11 cellular contexts compared by ENCODE assay signal in genomic region chr19:18289471-18290066, GRCh38. TPM values are rescaled to one million over a fixed set of nuclear protein-coding genes. Genes with fewer than 3 reads are reported as not detected.
DNase-seq lines count a peak whose midpoint lies in the region; ATAC-seq and TF ChIP-seq lines count a peak whose summit lies in the region.
"Had no signal": no experiment of that assay in that cellular context is flagged by ENCODE, and none has a peak within 500 bp of the region (broad histone marks: within the 10 kb centered on the region; RNA-seq: fewer than 3 reads in every experiment).

No MANE protein-coding gene starts in this region.

- dilution Hi-C loops in IMR-90 (cut with HindIII; ENCODE audit: low sequenced_read_pairs, unreplicated experiment) = no loop called here

- in situ Hi-C loops in IMR-90 (cut with MboI; ENCODE audit: low sequenced_read_pairs) = no loop called here

- H4K5ac ChIP-seq in IMR-90 (ENCODE audit: low read depth, low read length) = no peak overlapping the region

- H3K4me1 Mint-ChIP-seq in chondrocyte (ENCODE audit: low read depth) = peaks cover 61% of the 10 kb centered on the region

- H2AFZ ChIP-seq in IMR-90 (replicated peaks; ENCODE audit: low read length, poor library complexity) (no peak overlapping the region), osteoblast (ENCODE audit: low read length) (no peak overlapping the region)

- no peak for TF ChIP-seq RAD21 in IMR-90 (IDR thresholded peaks at IDR 0.05; ENCODE audit: low read length)

- H3K36me3 Mint-ChIP-seq in chondrocyte (ENCODE audit: low read depth) = no peaks in the 10 kb centered on the region

- no peaks in the 10 kb centered on the region for H3K27me3 Mint-ChIP-seq in chondrocyte (ENCODE audit: low read depth)

- H3K56ac ChIP-seq in IMR-90 (ENCODE audit: extremely low read depth, insufficient read depth, low read length) = no peak overlapping the region

- H3K27me3 ChIP-seq in A673 (replicated peaks; ENCODE audit: insufficient read depth, low read depth, low read length, poor library complexity) = no peaks in the 10 kb centered on the region
- H3K27me3 ChIP-seq in IMR-90 (ENCODE audit: control insufficient read depth, insufficient read depth, low read length) = no peaks in the 10 kb centered on the region
- no peaks in the 10 kb centered on the region for H3K27me3 ChIP-seq in osteoblast (ENCODE audit: insufficient read depth, low read length)

- intact Hi-C loops in A673 (cut with micrococcal nuclease; ENCODE audit: unreplicated experiment) (no loop called here), IMR-90 (cut with micrococcal nuclease) (no loop called here)

- H2BK20ac ChIP-seq in IMR-90 (ENCODE audit: low read depth, low read length) = peak overlapping the region; percentile 10; the same call in 1 of the 2 replicates

- no peak for TF ChIP-seq CTCF in A673 (conservative IDR thresholded peaks at IDR 0.05; ENCODE audit: low read depth, low read length)
- no peak for TF ChIP-seq CTCF in IMR-90 (conservative IDR thresholded peaks at IDR 0.05; ENCODE audit: low read depth, low read length)
- TF ChIP-seq CTCF in chondrocyte (IDR thresholded peaks at IDR 0.05) = no peak
- no peak for TF ChIP-seq CTCF in osteoblast (IDR thresholded peaks at IDR 0.05; ENCODE audit: extremely low read depth, low read depth, low read length)

- BruUV-seq in A673 (replicated peaks; lab: Mats Ljungman, UMichigan) (no TSS peak), IMR-90 (replicated peaks; lab: Mats Ljungman, UMichigan) (no TSS peak)

- H3K36me3 ChIP-seq in A673 (ENCODE audit: insufficient read depth, low read length, poor library complexity, severe bottlenecking) (no peaks in the 10 kb centered on the region), IMR-90 (ENCODE audit: control insufficient read depth, insufficient read depth, low read length) (no peaks in the 10 kb centered on the region), osteoblast (ENCODE audit: insufficient read depth, low read length) (no peaks in the 10 kb centered on the region)

- H3K4me1 ChIP-seq in A673 (ENCODE audit: insufficient read depth, low read length, poor library complexity, severe bottlenecking) (peaks cover 40% of the 10 kb centered on the region), IMR-90 (ENCODE audit: control insufficient read depth, insufficient read depth, low read length) (peaks cover 23% of the 10 kb centered on the region), osteoblast (ENCODE audit: insufficient read depth, low read length) (peaks cover 37% of the 10 kb centered on the region)

- WGBS in IMR-90 (ENCODE audit: extremely low coverage in 2 of 2, insufficient read length in 1 of 2), 2 experiments = no CpG with 5 or more reads among the region's 10 CpGs

- H3K79me2 ChIP-seq in osteoblast (ENCODE audit: insufficient read depth, low read length) = no peaks in the 10 kb centered on the region

- DNase-seq in A673 (ENCODE audit: low spot score) = no peak
- DNase-seq in IMR-90 = no peak
- no peak for DNase-seq in chondrocyte (ENCODE audit: low spot score)
- DNase-seq in osteoblast (ENCODE audit: insufficient read length, low spot score, missing footprints) = peak; percentile 30
- no peak for DNase-seq in AG08395 (ENCODE audit: low spot score)
- DNase-seq: erythroblast, MM.1S, NCI-H524 had no signal

- peak overlapping the region; percentile 34; the same call in 1 of the 2 replicates for H2AK5ac ChIP-seq in IMR-90 (ENCODE audit: low read depth, low read length)

- no peaks in the 10 kb centered on the region for H4K20me1 ChIP-seq in IMR-90 (ENCODE audit: insufficient read depth, low read length)
- no peaks in the 10 kb centered on the region for H4K20me1 ChIP-seq in osteoblast (ENCODE audit: insufficient read depth, low read length)

- H3K4me2 ChIP-seq in IMR-90 (ENCODE audit: low read depth, low read length) (no peak overlapping the region), osteoblast (ENCODE audit: insufficient read depth, low read length) (no peak overlapping the region)

- H3K18ac ChIP-seq in IMR-90 (ENCODE audit: low read depth, low read length) = no peak overlapping the region

- H3K23ac ChIP-seq in IMR-90 (ENCODE audit: low read depth, low read length) = no peak overlapping the region; the same call in 1 of the 2 replicates

- no peak overlapping the region for H2BK15ac ChIP-seq in IMR-90 (ENCODE audit: low read depth, low read length)

- H4K91ac ChIP-seq in IMR-90 (ENCODE audit: insufficient read depth, low read depth, low read length) = no peak overlapping the region

- H3K27ac Mint-ChIP-seq in chondrocyte (ENCODE audit: unreplicated experiment) = peak overlapping the region; percentile 83

- H3K9me1 ChIP-seq in IMR-90 (ENCODE audit: insufficient read depth, low read length) = no peaks in the 10 kb centered on the region

- CTCF ChIA-PET in A673 (lab: Charles Lee) = interaction anchor here (0.7 kb wide), 1 partner anchor 10 kb away, joined by 4 read pairs; no protein-coding TSS in a partner anchor
- CTCF ChIA-PET in IMR-90 (lab: Yijun Ruan, JAX) = interaction anchor here (0.6 kb wide), 1 partner anchor 175 kb away, joined by 3 read pairs; no protein-coding TSS in a partner anchor

- POLR2A ChIA-PET in A673 (lab: Charles Lee; ENCODE audit: low non-redundant PET) (no interaction called here), IMR-90 (lab: Charles Lee; ENCODE audit: unreplicated experiment) (no interaction called here)

- H2BK120ac ChIP-seq in IMR-90 (ENCODE audit: low read depth, low read length) = peak overlapping the region; percentile 34; the same call in 1 of the 2 replicates

- H3K4me3 ChIP-seq in A673 (ENCODE audit: low read depth, low read length, poor library complexity, severe bottlenecking) = no peak overlapping the region
- H3K4me3 ChIP-seq in IMR-90 (ENCODE audit: insufficient read depth, low read depth, low read length) = no peak overlapping the region
- no peak overlapping the region for H3K4me3 ChIP-seq in osteoblast (ENCODE audit: insufficient read depth, low read length)

- H2AK9ac ChIP-seq in IMR-90 (replicated peaks; ENCODE audit: low read depth, low read length, poor library complexity) = no peak overlapping the region

- H3K14ac ChIP-seq in IMR-90 (replicated peaks; ENCODE audit: low read depth, low read length) = no peak overlapping the region

- no peak for TF ChIP-seq POLR2A in IMR-90 (IDR thresholded peaks at IDR 0.05; ENCODE audit: low read depth, low read length)

- H3K79me1 ChIP-seq in IMR-90 (ENCODE audit: low read depth in 1 of 2, low read length in 2 of 2) = peaks cover 0 to 7% of the 10 kb centered on the region in 2 experiments; a peak in 1 of 4 replicates

- no peak overlapping the region for H4K8ac ChIP-seq in IMR-90 (ENCODE audit: low read depth in 2 of 2, low read length in 2 of 2)

- H3K9ac ChIP-seq in IMR-90 (ENCODE audit: low read depth, low read length) = no peak overlapping the region

- H3K9me3 ChIP-seq in A673 (ENCODE audit: low read depth, low read length, poor library complexity, severe bottlenecking) (no peaks in the 10 kb centered on the region), IMR-90 (ENCODE audit: control insufficient read depth, insufficient read depth, low read length) (no peaks in the 10 kb centered on the region), osteoblast (ENCODE audit: low read depth, low read length) (no peaks in the 10 kb centered on the region)

- no peak for ATAC-seq in IMR-90 (ENCODE audit: low read depth)
- no peak for ATAC-seq in GM21576 (IDR thresholded peaks at IDR 0.05; ENCODE audit: unreplicated experiment)
- no peak for ATAC-seq in HG03280 (IDR thresholded peaks at IDR 0.05; ENCODE audit: unreplicated experiment)
- no peak for ATAC-seq in GM18873 (IDR thresholded peaks at IDR 0.05; ENCODE audit: low FRiP score, unreplicated experiment)

- no peaks in the 10 kb centered on the region for H3K9me3 Mint-ChIP-seq in chondrocyte (ENCODE audit: low read depth)

- H3K4ac ChIP-seq in IMR-90 (ENCODE audit: low read depth, low read length) = peak overlapping the region; percentile 29; the same call in 1 of the 2 replicates

- peak overlapping the region; percentile 28 for H3K27ac ChIP-seq in A673 (ENCODE audit: low read depth, low read length, poor library complexity, severe bottlenecking)
- H3K27ac ChIP-seq in IMR-90 (ENCODE audit: insufficient read depth, low read length) = no peak overlapping the region
- H3K27ac ChIP-seq in osteoblast (ENCODE audit: low read depth, low read length) = peak overlapping the region; percentile 56

- H3K4me3 Mint-ChIP-seq in chondrocyte (ENCODE audit: unreplicated experiment) = no peak overlapping the region

- H2BK5ac ChIP-seq in IMR-90 (ENCODE audit: low read depth, low read length, poor library complexity, severe bottlenecking) = no peak overlapping the region

TF ChIP-seq in IMR-90, 13 proteins besides CTCF, POLR2A, EP300 and RAD21 (continues in another document):
- no peak for TF ChIP-seq SMC3 (IDR thresholded peaks at IDR 0.05; ENCODE audit: low read depth, low read length)

RNA-seq across cellular contexts. Expression of gene JUND, which starts 8.1 kb away (rescaled TPM):
- total RNA-seq in A673 (2021) (128 and 136 TPM in 2 replicates), IMR-90 (2012; rRNA removed) (14.2 and 22.8 TPM in 2 replicates), chondrocyte (129 to 181 TPM (median 176 TPM) in 3 replicates), osteoblast (170 and 172 TPM in 2 replicates)
- 77.2 and 101 TPM in 2 replicates for polyA plus RNA-seq in IMR-90 (2012; rRNA removed)
- polyA plus RNA-seq in IMR-90 (2012; cell fraction: cytosol; rRNA removed) = 57.0 and 329 TPM in 2 replicates
- 200 and 259 TPM in 2 replicates for polyA plus RNA-seq in IMR-90 (2012; cell fraction: nucleus; rRNA removed; ENCODE audit: low replicate concordance)

RNA-seq across cellular contexts. Expression of gene IQCN, which starts 15.3 kb away (rescaled TPM):
- total RNA-seq in A673 (2021) = 10.2 and 12.0 TPM in 2 replicates
- total RNA-seq in IMR-90 (2012; rRNA removed) = 0.18 and 0.28 TPM in 2 replicates
- 0.60 and 0.67 TPM in 2 replicates for polyA plus RNA-seq in IMR-90 (2012; rRNA removed)
- polyA plus RNA-seq in IMR-90 (2012; cell fraction: cytosol; rRNA removed) = 0.24 and 0.29 TPM in 2 replicates
- polyA plus RNA-seq in IMR-90 (2012; cell fraction: nucleus; rRNA removed; ENCODE audit: low replicate concordance) = 6.1 and 10.8 TPM in 2 replicates
- 1.6 to 4.0 TPM (median 2.4 TPM) in 3 replicates for total RNA-seq in chondrocyte
- 2.5 and 3.5 TPM in 2 replicates for total RNA-seq in osteoblast

RNA-seq across cellular contexts. Expression of gene LSM4, which starts 33.3 kb away (rescaled TPM):
- total RNA-seq in A673 (2021) = 252 and 262 TPM in 2 replicates
- total RNA-seq in IMR-90 (2012; rRNA removed) = 44.8 and 88.0 TPM in 2 replicates
- polyA plus RNA-seq in IMR-90 (2012; rRNA removed) = 118 and 157 TPM in 2 replicates
- 210 and 274 TPM in 2 replicates for polyA plus RNA-seq in IMR-90 (2012; cell fraction: cytosol; rRNA removed)
- polyA plus RNA-seq in IMR-90 (2012; cell fraction: nucleus; rRNA removed; ENCODE audit: low replicate concordance) = 65.4 and 112 TPM in 2 replicates
- 68.1 to 84.8 TPM (median 73.0 TPM) in 3 replicates for total RNA-seq in chondrocyte
- total RNA-seq in osteoblast = 74.3 and 74.6 TPM in 2 replicates

RNA-seq across cellular contexts. Expression of gene PGPEP1, which starts 50.8 kb away (rescaled TPM):
- total RNA-seq in A673 (2021) = 15.8 and 23.0 TPM in 2 replicates
- 11.1 and 14.3 TPM in 2 replicates for total RNA-seq in IMR-90 (2012; rRNA removed)
- 11.8 and 13.3 TPM in 2 replicates for polyA plus RNA-seq in IMR-90 (2012; rRNA removed)
- polyA plus RNA-seq in IMR-90 (2012; cell fraction: cytosol; rRNA removed) = 3.8 and 13.8 TPM in 2 replicates
- polyA plus RNA-seq in IMR-90 (2012; cell fraction: nucleus; rRNA removed; ENCODE audit: low replicate concordance) = 32.7 and 36.9 TPM in 2 replicates
- 18.6 to 21.5 TPM (median 21.1 TPM) in 3 replicates for total RNA-seq in chondrocyte
- total RNA-seq in osteoblast = 31.1 and 56.3 TPM in 2 replicates
